Comparison of ENCODE assay signal across 18 cellular contexts in genomic region chr21:32353002-32353711, GRCh38. TPM values are rescaled to one million over a fixed set of nuclear protein-coding genes. Genes with fewer than 3 reads are reported as not detected.
DNase-seq lines count a peak whose midpoint lies in the region; ATAC-seq and TF ChIP-seq lines count a peak whose summit lies in the region.
"Had no signal": no experiment of that assay in that cellular context is flagged by ENCODE, and none has a peak within 500 bp of the region (broad histone marks: within the 10 kb centered on the region; RNA-seq: fewer than 3 reads in every experiment).

No MANE protein-coding gene starts in this region.

- ATAC-seq in Right ventricle myocardium superior (ENCODE audit: poor library complexity) (no peak), GM18867 (IDR thresholded peaks at IDR 0.05; ENCODE audit: unreplicated experiment) (no peak)
- no peak for ATAC-seq in stimulated activated effector memory CD8-positive, alpha-beta T cell treated with anti-CD3 and anti-CD28 coated beads, Interleukin-12 subunit alpha, Interleukin-12 subunit beta, amount 100 ng/mL, for 72 hours
- ATAC-seq: CD8-positive, alpha-beta T cell had no signal

- H3K27ac Mint-ChIP-seq in stimulated activated effector memory CD8-positive, alpha-beta T cell treated with anti-CD3 and anti-CD28 coated beads, Interleukin-12 subunit alpha, Interleukin-12 subunit beta, amount 100 ng/mL, for 72 hours, result peak overlapping the region; percentile 23
- H3K27ac Mint-ChIP-seq: B cell; CD8-positive, alpha-beta T cell had no signal

- TF ChIP-seq CTCF in VCaP (conservative IDR thresholded peaks at IDR 0.05), result no peak

- H3K4me1 Mint-ChIP-seq in stimulated activated effector memory CD8-positive, alpha-beta T cell treated with anti-CD3 and anti-CD28 coated beads, Interleukin-12 subunit alpha, Interleukin-12 subunit beta, amount 100 ng/mL, for 72 hours, result no peaks in the 10 kb centered on the region
- H3K4me1 Mint-ChIP-seq: B cell had no signal

- H3K27ac ChIP-seq in VCaP, result peak overlapping the region; percentile 98
- H3K27ac ChIP-seq: BLaER1 treated with 17β-estradiol and CSF1 and Interleukin-3, amounts not matched to agents 10 nM and 100 nM had no signal

- no peak overlapping the region for H3K4me3 Mint-ChIP-seq in stimulated activated effector memory CD8-positive, alpha-beta T cell treated with anti-CD3 and anti-CD28 coated beads, Interleukin-12 subunit alpha, Interleukin-12 subunit beta, amount 100 ng/mL, for 72 hours
- H3K4me3 Mint-ChIP-seq: B cell; CD8-positive, alpha-beta T cell had no signal

- peak; percentile 29 for DNase-seq in cardiac septum (ENCODE audit: low spot score)
- DNase-seq in Right ventricle myocardium superior, result no peak
- DNase-seq in islet precursor cell, result peak; percentile 32
- no peak for DNase-seq in stimulated activated effector memory CD8-positive, alpha-beta T cell treated with anti-CD3 and anti-CD28 coated beads, Interleukin-12 subunit alpha, Interleukin-12 subunit beta, amount 100 ng/mL, for 72 hours (ENCODE audit: low spot score in 2 of 2)
- no peak for DNase-seq in NCI-H2029 treated with DMSO at 0.1 percent for 48 hours (lab: John Stamatoyannopoulos, UW)
- no peak for DNase-seq in AML-193 (lab: John Stamatoyannopoulos, UW)
- DNase-seq: 8988T, DMS153, DMS79, GDM1 had no signal

- intact Hi-C loops in cardiac septum (cut with DNase I) (no loop called here), Right ventricle myocardium superior (cut with DNase I) (no loop called here)

- H3K36me3 Mint-ChIP-seq in stimulated activated effector memory CD8-positive, alpha-beta T cell treated with anti-CD3 and anti-CD28 coated beads, Interleukin-12 subunit alpha, Interleukin-12 subunit beta, amount 100 ng/mL, for 72 hours, result peaks cover 97% of the 10 kb centered on the region

- H3K9me3 Mint-ChIP-seq in stimulated activated effector memory CD8-positive, alpha-beta T cell treated with anti-CD3 and anti-CD28 coated beads, Interleukin-12 subunit alpha, Interleukin-12 subunit beta, amount 100 ng/mL, for 72 hours, result no peaks in the 10 kb centered on the region
- H3K9me3 Mint-ChIP-seq: CD8-positive, alpha-beta T cell had no signal

RNA-seq across cellular contexts. Expression of gene URB1, which starts 39.7 kb away (rescaled TPM):
- total RNA-seq in cardiac septum (10.5 TPM), Right ventricle myocardium superior (11.4 TPM)

RNA-seq across cellular contexts. Expression of gene MRAP, which starts 54.5 kb away (rescaled TPM):
- total RNA-seq in cardiac septum, result not detected
- total RNA-seq in Right ventricle myocardium superior, result 0.56 TPM
- total RNA-seq: A673; B cell; CD8-positive, alpha-beta T cell; Daoy; H1 had no signal

RNA-seq across cellular contexts. Expression of gene EVA1C, which starts 59.3 kb away (rescaled TPM):
- total RNA-seq in cardiac septum (15.4 TPM), Right ventricle myocardium superior (12.9 TPM)

Comparison
In these comparisons a context has a peak if more than half of its experiments do, and no peak if none do; other contexts are left out.
1. DNase-seq: peak in cardiac septum (single experiment) and islet precursor cell (single experiment); none in Right ventricle myocardium superior (single experiment), stimulated activated effector memory CD8-positive, alpha-beta T cell treated with anti-CD3 and anti-CD28 coated beads, Interleukin-12 subunit alpha, Interleukin-12 subunit beta, amount 100 ng/mL, for 72 hours (0 of 2), NCI-H2029 treated with DMSO at 0.1 percent for 48 hours (single experiment) and AML-193 (0 of 2).